ENCODE assay signal across 8 cellular contexts in the genomic region with DNA sequence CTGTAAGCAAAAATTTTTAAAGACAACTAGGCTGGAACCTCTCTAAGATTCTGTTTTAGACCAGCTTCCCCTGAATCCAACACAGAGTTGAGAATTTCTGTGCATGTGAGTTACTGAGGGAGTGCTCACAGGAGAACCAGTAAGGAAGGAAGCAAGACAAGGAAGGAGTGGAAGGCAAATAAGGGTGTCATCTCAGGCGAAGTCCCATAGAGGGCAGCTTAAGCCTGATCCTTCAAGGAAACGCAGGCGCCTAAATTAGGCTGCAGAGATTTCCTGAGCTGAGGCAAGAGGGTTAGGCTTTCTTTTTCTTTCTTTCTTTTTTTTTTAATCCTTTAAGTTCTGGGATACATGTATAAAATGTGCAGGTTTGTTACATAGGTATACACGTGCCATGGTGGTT. TPM values are rescaled to one million over a fixed set of nuclear protein-coding genes. Genes with fewer than 3 reads are reported as not detected.
DNase-seq lines count a peak whose midpoint lies in the region; ATAC-seq, FAIRE-seq and TF ChIP-seq lines count a peak whose summit lies in the region.

No MANE protein-coding gene starts in this region.

- FAIRE-seq in endometrium (lab: Jason Lieb, UNC): peak; percentile 43
- FAIRE-seq in RCC 7860 (lab: Jason Lieb, UNC): no peak

- peak; percentile 80 for DNase-seq in ELF-1 (ENCODE audit: low read depth, low spot score)
- peak; percentile 63 for DNase-seq in MV-4-11 (lab: John Stamatoyannopoulos, UW)
- DNase-seq in RCC 7860 (ENCODE audit: low spot score): no peak
- DNase-seq in activated CD4-positive, alpha-beta T cell treated with anti-CD3 and anti-CD28 coated beads, Interleukin-2, amount 50 U/mL, for 48 hours: no peak
- no peak for DNase-seq in activated T-cell treated with anti-CD3 and anti-CD28 coated beads, Interleukin-2, amount 50 U/mL, for 4 hours

- H3K36me3 Mint-ChIP-seq in nephron (ENCODE audit: low read depth): no peaks in the 10 kb centered on the region
- H3K36me3 Mint-ChIP-seq in activated T-cell treated with anti-CD3 and anti-CD28 coated beads, Interleukin-2, amount 50 U/mL, for 4 hours (ENCODE audit: insufficient read depth): no peaks in the 10 kb centered on the region

- H3K9me3 Mint-ChIP-seq in nephron: peaks cover 5% of the 10 kb centered on the region
- peaks cover 3% of the 10 kb centered on the region for H3K9me3 Mint-ChIP-seq in activated T-cell treated with anti-CD3 and anti-CD28 coated beads, Interleukin-2, amount 50 U/mL, for 4 hours

- H3K4me1 Mint-ChIP-seq in nephron: no peaks in the 10 kb centered on the region
- H3K4me1 Mint-ChIP-seq in activated T-cell treated with anti-CD3 and anti-CD28 coated beads, Interleukin-2, amount 50 U/mL, for 4 hours (ENCODE audit: low read depth): no peaks in the 10 kb centered on the region

- H3K27me3 Mint-ChIP-seq in nephron (ENCODE audit: low read depth): no peaks in the 10 kb centered on the region
- H3K27me3 Mint-ChIP-seq in activated T-cell treated with anti-CD3 and anti-CD28 coated beads, Interleukin-2, amount 50 U/mL, for 4 hours (ENCODE audit: low read depth): peaks cover 7% of the 10 kb centered on the region

- ATAC-seq in GM18870 (IDR thresholded peaks at IDR 0.05; ENCODE audit: unreplicated experiment): no peak
- ATAC-seq in activated T-cell treated with anti-CD3 and anti-CD28 coated beads, Interleukin-2, amount 50 U/mL, for 4 hours: no peak

- H3K4me3 Mint-ChIP-seq in nephron: no peak overlapping the region
- H3K4me3 Mint-ChIP-seq in activated T-cell treated with anti-CD3 and anti-CD28 coated beads, Interleukin-2, amount 50 U/mL, for 4 hours: no peak overlapping the region

- TF ChIP-seq CTCF in nephron (IDR thresholded peaks at IDR 0.05; ENCODE audit: unreplicated experiment in 3 of 3): peak; percentile 59 to 67 (median 62)

- H3K27ac Mint-ChIP-seq in nephron: peak overlapping the region in 2 of 3 experiments; percentile 10 to 73

RNA-seq across cellular contexts. Expression of a gene that starts 36.2 kb away (rescaled TPM):
- total RNA-seq in activated T-cell treated with anti-CD3 and anti-CD28 coated beads, Interleukin-2, amount 50 U/mL, for 4 hours: not detected

Comparison
In these comparisons a context has a peak if more than half of its experiments do, and no peak if none do; other contexts are left out.
1. DNase-seq: peak in ELF-1 (single experiment) and MV-4-11 (single experiment); none in RCC 7860 (single experiment), activated CD4-positive, alpha-beta T cell treated with anti-CD3 and anti-CD28 coated beads, Interleukin-2, amount 50 U/mL, for 48 hours (0 of 2) and activated T-cell treated with anti-CD3 and anti-CD28 coated beads, Interleukin-2, amount 50 U/mL, for 4 hours (single experiment).